Comparison of ENCODE assay signal across 1 cellular context in genomic region chr3:113140876-113141275, GRCh38.
TF ChIP-seq lines count a peak whose summit lies in the region.

No MANE protein-coding gene starts in this region.

TF ChIP-seq in IMR-90, 13 proteins besides CTCF, POLR2A, EP300 and RAD21 (continued from another document):
- TF ChIP-seq ELK1 (IDR thresholded peaks at IDR 0.05; ENCODE audit: borderline replicate concordance, low read depth, low read length) = no peak
- no peak for TF ChIP-seq MAFK (IDR thresholded peaks at IDR 0.05; ENCODE audit: low read depth, low read length)
